8 cellular contexts compared by ENCODE assay signal in genomic region chr3:185931777-185932176, GRCh38. TPM values are rescaled to one million over a fixed set of nuclear protein-coding genes. Genes with fewer than 3 reads are reported as not detected.
DNase-seq lines count a peak whose midpoint lies in the region; ATAC-seq and TF ChIP-seq lines count a peak whose summit lies in the region.

No MANE protein-coding gene starts in this region.

- POLR2A ChIA-PET in activated CD4-positive, alpha-beta T cell treated with anti-CD3 and anti-CD28 coated beads, Interleukin-2, amount 10 ng/mL, durations not matched to agents 7 days and 5 days (lab: Charles Lee): interaction anchor here (0.6 to 1.6 kb wide), 5 partner anchors 13 to 853 kb away, joined by 4 to 8 read pairs (median 4); no protein-coding TSS in a partner anchor

- no peaks in the 10 kb centered on the region for H3K27me3 Mint-ChIP-seq in activated CD4-positive, alpha-beta T cell treated with anti-CD3 and anti-CD28 coated beads, Interleukin-2, amount 10 ng/mL, durations not matched to agents 7 days and 5 days
- no peaks in the 10 kb centered on the region for H3K27me3 Mint-ChIP-seq in stimulated activated naive B cell treated with anti-CD40 and anti-IgM and Interleukin-4, amounts not matched to agents 10 μg/mL and 1 μg/mL and 100 μg/mL, for 72 hours

- H3K4me1 Mint-ChIP-seq in activated CD4-positive, alpha-beta T cell treated with anti-CD3 and anti-CD28 coated beads, Interleukin-2, amount 10 ng/mL, durations not matched to agents 7 days and 5 days: peaks cover 75% of the 10 kb centered on the region
- H3K4me1 Mint-ChIP-seq in stimulated activated naive B cell treated with anti-CD40 and anti-IgM and Interleukin-4, amounts not matched to agents 10 μg/mL and 1 μg/mL and 100 μg/mL, for 72 hours: peaks cover 44 to 87% of the 10 kb centered on the region in 2 donors

- peaks cover 85% of the 10 kb centered on the region for H3K36me3 Mint-ChIP-seq in activated CD4-positive, alpha-beta T cell treated with anti-CD3 and anti-CD28 coated beads, Interleukin-2, amount 10 ng/mL, durations not matched to agents 7 days and 5 days (ENCODE audit: low read depth)
- peaks cover 30 to 62% of the 10 kb centered on the region in 2 donors for H3K36me3 Mint-ChIP-seq in stimulated activated naive B cell treated with anti-CD40 and anti-IgM and Interleukin-4, amounts not matched to agents 10 μg/mL and 1 μg/mL and 100 μg/mL, for 72 hours

- peak overlapping the region; percentile 73 for H3K27ac Mint-ChIP-seq in activated CD4-positive, alpha-beta T cell treated with anti-CD3 and anti-CD28 coated beads, Interleukin-2, amount 10 ng/mL, durations not matched to agents 7 days and 5 days
- H3K27ac Mint-ChIP-seq in stimulated activated naive B cell treated with anti-CD40 and anti-IgM and Interleukin-4, amounts not matched to agents 10 μg/mL and 1 μg/mL and 100 μg/mL, for 72 hours: peak overlapping the region; percentile 89

- peak overlapping the region; percentile 64 for H3K4me3 Mint-ChIP-seq in activated CD4-positive, alpha-beta T cell treated with anti-CD3 and anti-CD28 coated beads, Interleukin-2, amount 10 ng/mL, durations not matched to agents 7 days and 5 days
- peak overlapping the region; percentile 77 to 86 for H3K4me3 Mint-ChIP-seq in stimulated activated naive B cell treated with anti-CD40 and anti-IgM and Interleukin-4, amounts not matched to agents 10 μg/mL and 1 μg/mL and 100 μg/mL, for 72 hours

- CTCF ChIA-PET in activated CD4-positive, alpha-beta T cell treated with anti-CD3 and anti-CD28 coated beads, Interleukin-2, amount 10 ng/mL, durations not matched to agents 7 days and 5 days (lab: Charles Lee): interaction anchor here (1.9 to 2.8 kb wide), 3 partner anchors 8 to 11 kb away, joined by 5 to 11 read pairs (median 8); no protein-coding TSS in a partner anchor

- TF ChIP-seq CTCF in WI38 (IDR thresholded peaks at IDR 0.05; ENCODE audit: low read depth, low read length): no peak
- no peak for TF ChIP-seq CTCF in foreskin fibroblast (IDR thresholded peaks at IDR 0.05; ENCODE audit: low read depth, low read length)

- DNase-seq in activated CD4-positive, alpha-beta T cell treated with anti-CD3 and anti-CD28 coated beads, Interleukin-2, amount 10 ng/mL, durations not matched to agents 7 days and 5 days: no peak
- no peak for DNase-seq in activated CD4-positive, alpha-beta T cell treated with anti-CD3 and anti-CD28 coated beads, Interleukin-2, amount 50 U/mL, for 1 hour
- no peak for DNase-seq in foreskin fibroblast
- no peak for DNase-seq in stimulated activated naive B cell treated with anti-CD40 and anti-IgM and Interleukin-4, amounts not matched to agents 10 μg/mL and 1 μg/mL and 100 μg/mL, for 72 hours
- DNase-seq in NCI-H2171 treated with DMSO at 0.1 percent for 48 hours (lab: John Stamatoyannopoulos, UW): no peak
- no peak for DNase-seq in SKM-1 (lab: John Stamatoyannopoulos, UW; ENCODE audit: unreplicated experiment)
- DNase-seq in activated CD8-positive, alpha-beta memory T cell treated with anti-CD3 and anti-CD28 coated beads, Interleukin-2, amount 50 U/mL, for 48 hours: no peak

- no peak for ATAC-seq in stimulated activated naive B cell treated with anti-CD40 and anti-IgM and Interleukin-4, amounts not matched to agents 10 μg/mL and 1 μg/mL and 100 μg/mL, for 72 hours (replicated peaks)

- H3K4me3 ChIP-seq in WI38 (ENCODE audit: low read depth, low read length) (peak overlapping the region; percentile 100), foreskin fibroblast (ENCODE audit: low read depth in 1 of 2, low read length in 2 of 2) (peak overlapping the region; percentile 26 to 100)

- no peaks in the 10 kb centered on the region for H3K9me3 Mint-ChIP-seq in activated CD4-positive, alpha-beta T cell treated with anti-CD3 and anti-CD28 coated beads, Interleukin-2, amount 10 ng/mL, durations not matched to agents 7 days and 5 days
- no peaks in the 10 kb centered on the region for H3K9me3 Mint-ChIP-seq in stimulated activated naive B cell treated with anti-CD40 and anti-IgM and Interleukin-4, amounts not matched to agents 10 μg/mL and 1 μg/mL and 100 μg/mL, for 72 hours

RNA-seq across cellular contexts. Expression of gene TRA2B, which starts 6.0 kb away (rescaled TPM):
- 100 to 1,000 TPM; 224 to 284 TPM for total RNA-seq in activated CD4-positive, alpha-beta T cell treated with anti-CD3 and anti-CD28 coated beads, Interleukin-2, amount 10 ng/mL, durations not matched to agents 7 days and 5 days
